In the genomic region with DNA sequence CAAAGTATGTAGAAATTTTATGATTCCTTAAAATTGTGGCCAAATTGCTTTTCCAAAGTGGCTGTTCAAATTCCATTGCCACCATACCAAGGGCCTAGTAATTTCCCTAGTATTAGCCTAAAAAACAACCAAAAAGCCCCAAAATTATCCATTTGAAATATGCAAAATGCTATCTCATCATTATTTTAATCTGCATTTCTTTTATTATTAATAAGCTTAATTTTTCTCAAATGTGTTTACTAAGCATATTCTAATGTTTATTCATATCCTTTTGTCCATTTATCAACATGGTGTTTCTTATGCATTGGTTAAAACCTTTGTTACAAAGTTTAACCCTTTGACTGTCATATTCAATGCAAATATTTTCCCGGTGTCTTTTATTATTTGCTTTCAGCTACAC, we compare ENCODE assay signal across 9 cellular contexts. TPM values are rescaled to one million over a fixed set of nuclear protein-coding genes. Genes with fewer than 3 reads are reported as not detected.
"Had no signal": no experiment of that assay in that cellular context is flagged by ENCODE, and none has a peak within 500 bp of the region (broad histone marks: within the 10 kb centered on the region; RNA-seq: fewer than 3 reads in every experiment).

No MANE protein-coding gene starts in this region.

- H3K27me3 Mint-ChIP-seq: IgD-negative memory B cell had no signal

- H3K9me3 Mint-ChIP-seq: HFFc6 had no signal

- H3K27ac Mint-ChIP-seq: HFFc6, IgD-negative memory B cell had no signal

- H3K27ac ChIP-seq: GM23248, HL-60 had no signal

- DNase-seq: GM23248, GOT3, H7, HFFc6, KG1 had no signal

- H3K4me1 ChIP-seq: HAP-1 had no signal

- H3K9ac ChIP-seq: GM23248 had no signal

- H3K4me3 Mint-ChIP-seq: HFFc6, IgD-negative memory B cell had no signal

- ATAC-seq: HCT116 had no signal

- H3K4me1 Mint-ChIP-seq: IgD-negative memory B cell had no signal

- H2AFZ ChIP-seq: GM23248 had no signal

- H3K36me3 ChIP-seq: HAP-1 had no signal

- H3K4me3 ChIP-seq: GM23248, HAP-1 had no signal

- H3K9me3 ChIP-seq: HAP-1 had no signal

RNA-seq across cellular contexts. Expression of a gene that starts 48.0 kb away (rescaled TPM):
- polyA plus RNA-seq: IgD-negative memory B cell had no signal
